8 cellular contexts compared by ENCODE assay signal in the genomic region with DNA sequence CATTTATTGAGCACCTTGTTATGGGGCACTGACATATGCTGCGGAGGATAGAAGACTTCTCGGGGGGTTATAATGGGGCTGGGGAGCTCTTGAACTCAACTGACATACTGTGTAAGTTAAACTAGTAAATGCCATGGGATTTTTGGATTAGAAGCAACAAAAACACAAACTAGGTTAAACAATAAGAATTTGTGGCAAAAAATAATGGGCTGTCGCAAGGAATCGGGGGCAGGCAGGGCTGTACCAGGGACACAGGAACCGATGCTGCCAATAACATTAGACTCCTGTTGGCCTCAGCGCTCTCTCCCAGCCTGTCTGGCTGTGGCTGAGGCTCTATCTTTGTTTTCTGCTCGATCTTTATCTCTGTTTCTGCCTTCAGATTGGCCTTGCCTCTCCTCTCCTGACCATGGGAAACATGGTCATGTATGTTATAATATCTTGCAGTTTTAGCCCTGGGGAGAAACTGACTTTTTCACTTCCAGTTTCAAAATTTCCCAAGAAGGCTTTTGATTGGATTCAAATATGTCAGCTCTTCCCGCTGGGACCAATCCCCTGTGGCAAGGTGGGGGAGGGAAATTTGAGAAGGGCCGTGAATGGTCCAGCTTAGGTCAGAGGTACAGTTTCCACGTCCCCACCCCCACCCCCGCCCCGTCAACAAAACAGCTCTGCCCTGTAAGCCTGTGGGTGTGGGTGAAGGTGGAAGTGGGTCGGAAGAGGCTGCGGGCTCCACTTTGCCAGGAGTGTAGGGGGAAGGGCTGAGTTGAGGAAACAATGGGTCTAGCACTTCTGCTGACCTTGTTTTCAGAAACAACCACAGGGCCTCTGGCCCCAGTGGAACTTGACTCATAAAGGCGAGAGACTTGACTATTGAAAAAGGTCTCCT.
DNase-seq lines count a peak whose midpoint lies in the region; ATAC-seq lines count a peak whose summit lies in the region.

No MANE protein-coding gene starts in this region.

- no peaks in the 10 kb centered on the region for H3K9me3 ChIP-seq in mesodermal cell (ENCODE audit: control insufficient read depth, low read length)

- peak overlapping the region; percentile 70 for H3K4me3 Mint-ChIP-seq in activated CD4-positive, alpha-beta memory T cell treated with anti-CD3 and anti-CD28 coated beads for 36 hours
- peak overlapping the region; percentile 86 to 88 for H3K4me3 Mint-ChIP-seq in effector memory CD8-positive, alpha-beta T cell
- H3K4me3 Mint-ChIP-seq in stimulated activated memory B cell treated with anti-CD40 and anti-IgM and Interleukin-4, amounts not matched to agents 10 μg/mL and 1 μg/mL and 100 μg/mL, for 72 hours, result peak overlapping the region; percentile 86

- H3K9me3 Mint-ChIP-seq in activated CD4-positive, alpha-beta memory T cell treated with anti-CD3 and anti-CD28 coated beads for 36 hours, result no peaks in the 10 kb centered on the region
- H3K9me3 Mint-ChIP-seq in effector memory CD8-positive, alpha-beta T cell, result no peaks in the 10 kb centered on the region
- no peaks in the 10 kb centered on the region for H3K9me3 Mint-ChIP-seq in stimulated activated memory B cell treated with anti-CD40 and anti-IgM and Interleukin-4, amounts not matched to agents 10 μg/mL and 1 μg/mL and 100 μg/mL, for 72 hours

- H3K36me3 ChIP-seq in mesodermal cell (ENCODE audit: control insufficient read depth, insufficient read depth, low read length), result no peaks in the 10 kb centered on the region

- peak overlapping the region; percentile 5 for H3K4me3 ChIP-seq in mesodermal cell (ENCODE audit: extremely low read depth, insufficient read depth, low read length, poor library complexity, severe bottlenecking)

- H3K36me3 Mint-ChIP-seq in activated CD4-positive, alpha-beta memory T cell treated with anti-CD3 and anti-CD28 coated beads for 36 hours, result no peaks in the 10 kb centered on the region
- peaks cover 28% of the 10 kb centered on the region for H3K36me3 Mint-ChIP-seq in effector memory CD8-positive, alpha-beta T cell (ENCODE audit: insufficient read depth)
- no peaks in the 10 kb centered on the region for H3K36me3 Mint-ChIP-seq in stimulated activated memory B cell treated with anti-CD40 and anti-IgM and Interleukin-4, amounts not matched to agents 10 μg/mL and 1 μg/mL and 100 μg/mL, for 72 hours

- CTCF ChIA-PET in activated CD4-positive, alpha-beta memory T cell treated with anti-CD3 and anti-CD28 coated beads for 36 hours (lab: Charles Lee), result interaction anchor here (0.9 to 4.3 kb wide), 4 partner anchors 21 to 307 kb away, joined by 3 to 20 read pairs (median 6); no protein-coding TSS in a partner anchor

- POLR2A ChIA-PET in activated CD4-positive, alpha-beta memory T cell treated with anti-CD3 and anti-CD28 coated beads for 36 hours (lab: Charles Lee), result interaction anchor here (0.9 to 4.7 kb wide), 5 partner anchors 12 to 300 kb away, joined by 4 to 79 read pairs (median 11); a partner anchor contains a TSS

- ATAC-seq in HG02970 (IDR thresholded peaks at IDR 0.05; ENCODE audit: low FRiP score, unreplicated experiment), result peak; percentile 52
- peak; percentile 66 for ATAC-seq in effector memory CD8-positive, alpha-beta T cell (replicated peaks)
- ATAC-seq in stimulated activated memory B cell treated with anti-CD40 and anti-IgM and Interleukin-4, amounts not matched to agents 10 μg/mL and 1 μg/mL and 100 μg/mL, for 72 hours, result peak; percentile 76

- 7 to 20% methylated on average over 4 to 5 of the region's 15 CpGs for WGBS in mesodermal cell (ENCODE audit: insufficient coverage in 2 of 2), 2 experiments

- H3K4me1 ChIP-seq in mesodermal cell (ENCODE audit: control insufficient read depth, insufficient read depth, low read length, poor library complexity, severe bottlenecking), result peaks cover 41% of the 10 kb centered on the region

- peaks cover 55% of the 10 kb centered on the region for H3K4me1 Mint-ChIP-seq in activated CD4-positive, alpha-beta memory T cell treated with anti-CD3 and anti-CD28 coated beads for 36 hours (ENCODE audit: low read depth)
- H3K4me1 Mint-ChIP-seq in effector memory CD8-positive, alpha-beta T cell (ENCODE audit: low read depth in 2 of 2), result peaks cover 39 to 43% of the 10 kb centered on the region in 2 donors
- H3K4me1 Mint-ChIP-seq in stimulated activated memory B cell treated with anti-CD40 and anti-IgM and Interleukin-4, amounts not matched to agents 10 μg/mL and 1 μg/mL and 100 μg/mL, for 72 hours, result peaks cover 69% of the 10 kb centered on the region

- intact Hi-C loops in activated CD4-positive, alpha-beta memory T cell treated with anti-CD3 and anti-CD28 coated beads for 36 hours (cut with micrococcal nuclease), result loop anchor here (1.0 to 5.0 kb wide), 7 partner anchors 13 to 300 kb away; no protein-coding TSS in a partner anchor

- peak overlapping the region; percentile 94 for H3K27ac Mint-ChIP-seq in activated CD4-positive, alpha-beta memory T cell treated with anti-CD3 and anti-CD28 coated beads for 36 hours
- peak overlapping the region; percentile 99 for H3K27ac Mint-ChIP-seq in effector memory CD8-positive, alpha-beta T cell
- H3K27ac Mint-ChIP-seq in stimulated activated memory B cell treated with anti-CD40 and anti-IgM and Interleukin-4, amounts not matched to agents 10 μg/mL and 1 μg/mL and 100 μg/mL, for 72 hours, result peak overlapping the region; percentile 96

- H3K27me3 Mint-ChIP-seq in activated CD4-positive, alpha-beta memory T cell treated with anti-CD3 and anti-CD28 coated beads for 36 hours, result no peaks in the 10 kb centered on the region
- H3K27me3 Mint-ChIP-seq in effector memory CD8-positive, alpha-beta T cell, result no peaks in the 10 kb centered on the region
- H3K27me3 Mint-ChIP-seq in stimulated activated memory B cell treated with anti-CD40 and anti-IgM and Interleukin-4, amounts not matched to agents 10 μg/mL and 1 μg/mL and 100 μg/mL, for 72 hours, result no peaks in the 10 kb centered on the region

- peak; percentile 58 for DNase-seq in NCI-H2227 (lab: John Stamatoyannopoulos, UW; ENCODE audit: unreplicated experiment)
- DNase-seq in NCI-H2227 treated with DMSO at 0.1 percent for 48 hours (lab: John Stamatoyannopoulos, UW), result no peak
- DNase-seq in NCI-H524 (lab: John Stamatoyannopoulos, UW), result peak; percentile 91
- DNase-seq in activated CD4-positive, alpha-beta memory T cell treated with anti-CD3 and anti-CD28 coated beads for 36 hours, result peak; percentile 83
- DNase-seq in effector memory CD8-positive, alpha-beta T cell, result peak; percentile 59 to 70 (median 69)

- peak overlapping the region; percentile 93 for H3K27ac ChIP-seq in mesodermal cell (ENCODE audit: low read depth, low read length, severe bottlenecking)
